Comparison of ENCODE assay signal across 8 cellular contexts in genomic region chr18:23141022-23141999, GRCh38. TPM values are rescaled to one million over a fixed set of nuclear protein-coding genes. Genes with fewer than 3 reads are reported as not detected.
DNase-seq lines count a peak whose midpoint lies in the region; ATAC-seq and TF ChIP-seq lines count a peak whose summit lies in the region.

No MANE protein-coding gene starts in this region.

- TF ChIP-seq CTCF in VCaP (conservative IDR thresholded peaks at IDR 0.05) = no peak
- no peak for TF ChIP-seq CTCF in type B pancreatic cell (conservative IDR thresholded peaks at IDR 0.05)

- H3K9me3 Mint-ChIP-seq in type B pancreatic cell = no peaks in the 10 kb centered on the region

- in situ Hi-C loops in G401 (cut with HindIII; ENCODE audit: low sequenced_read_pairs) = no loop called here

- no peaks in the 10 kb centered on the region for H3K36me3 Mint-ChIP-seq in type B pancreatic cell

- intact Hi-C loops in left colon (cut with DNase I, micrococcal nuclease) = loop anchor here in 1 of 2 donors (10.0 kb wide), 1 partner anchor 53 kb away; no protein-coding TSS in a partner anchor

- peaks cover 26% of the 10 kb centered on the region for H3K27me3 Mint-ChIP-seq in type B pancreatic cell

- ATAC-seq in left colon (peak; percentile 82), GM18907 (IDR thresholded peaks at IDR 0.05; ENCODE audit: unreplicated experiment) (no peak)

- DNase-seq in NCI-H2196 (lab: John Stamatoyannopoulos, UW; ENCODE audit: unreplicated experiment) (peak; percentile 62), NCI-H2196 treated with DMSO at 0.1 percent for 48 hours (lab: John Stamatoyannopoulos, UW; ENCODE audit: unreplicated experiment) (no peak), left colon (peak; percentile 80 to 82), type B pancreatic cell (ENCODE audit: extremely low spot score, unreplicated experiment) (no peak), NCI-H187 (lab: John Stamatoyannopoulos, UW) (no peak), G401 (ENCODE audit: low spot score) (no peak)

- peak overlapping the region; percentile 76 for H3K27ac Mint-ChIP-seq in type B pancreatic cell

- H3K27ac ChIP-seq in VCaP = peak overlapping the region; percentile 46; the same call in 1 of the 2 replicates

- peak overlapping the region; percentile 56 for H3K4me3 Mint-ChIP-seq in type B pancreatic cell

- H3K4me1 Mint-ChIP-seq in type B pancreatic cell (ENCODE audit: unreplicated experiment) = peaks cover 64% of the 10 kb centered on the region

RNA-seq across cellular contexts. Expression of gene CABLES1, which starts 6.0 kb away (rescaled TPM):
- total RNA-seq in left colon (10 to 100 TPM in 1 of 2 donors, 1 to 10 TPM in 1; 9.4 to 11.0 TPM), type B pancreatic cell (ENCODE audit: low replicate concordance) (11.4 and 31.1 TPM in 2 replicates)
- total RNA-seq in G401 (2014; rRNA removed; shearing (Covaris generic)) = 8.9 and 11.8 TPM in 2 replicates

Comparison
In these comparisons a context has a peak if more than half of its experiments do, and no peak if none do; other contexts are left out.
1. DNase-seq: peak in NCI-H2196 (single experiment) and left colon (2 of 2); none in NCI-H2196 treated with DMSO at 0.1 percent for 48 hours (single experiment), type B pancreatic cell (single experiment), NCI-H187 (0 of 2) and G401 (single experiment).